In genomic region chr2:232568161-232568560, GRCh38 we compare ENCODE assay signal across 10 cellular contexts. TPM values are rescaled to one million over a fixed set of nuclear protein-coding genes. Genes with fewer than 3 reads are reported as not detected.
DNase-seq lines count a peak whose midpoint lies in the region; ATAC-seq, FAIRE-seq and TF ChIP-seq lines count a peak whose summit lies in the region.
"Had no signal": no experiment of that assay in that cellular context is flagged by ENCODE, and none has a peak within 500 bp of the region (broad histone marks: within the 10 kb centered on the region; RNA-seq: fewer than 3 reads in every experiment).

No MANE protein-coding gene starts in this region.

- TF ChIP-seq POLR2A in GM12891 (IDR thresholded peaks at IDR 0.05; ENCODE audit: low read depth, low read length) = no peak

- H3K4me1 ChIP-seq in PC-3 (ENCODE audit: insufficient read depth, low read length) (peaks cover 16% of the 10 kb centered on the region), psoas muscle (peaks cover 45% of the 10 kb centered on the region)
- H3K4me1 ChIP-seq: Peyer's patch had no signal

- no peak overlapping the region for H3K4me3 ChIP-seq in PC-3 (ENCODE audit: low read length)
- H3K4me3 ChIP-seq in psoas muscle = no peak overlapping the region
- H3K4me3 ChIP-seq: Peyer's patch had no signal

- no TSS peak for BruUV-seq in PC-3 (replicated peaks; lab: Mats Ljungman, UMichigan)

- peaks cover 49% of the 10 kb centered on the region for H3K36me3 ChIP-seq in PC-3 (ENCODE audit: low read depth, low read length)
- H3K36me3 ChIP-seq in psoas muscle (ENCODE audit: insufficient read depth in 1 of 2, low read depth in 1 of 2) = peaks cover 31 to 88% of the 10 kb centered on the region in 2 donors

- H3K9me3 ChIP-seq in PC-3 (ENCODE audit: low read length) (no peaks in the 10 kb centered on the region), psoas muscle (no peaks in the 10 kb centered on the region)
- H3K9me3 ChIP-seq: Peyer's patch had no signal

- H3K9me2 ChIP-seq in PC-3 (replicated peaks; ENCODE audit: low read length) = no peaks in the 10 kb centered on the region

- POLR2A ChIA-PET in PC-3 (lab: Charles Lee; ENCODE audit: unreplicated experiment) = interaction anchor here (0.7 to 0.9 kb wide), 2 partner anchors 18 to 25 kb away, joined by 3 to 7 read pairs; partner anchors contain the start of genes EIF4E2 and TIGD1

- peak overlapping the region; percentile 46 for H3K4me2 ChIP-seq in PC-3 (ENCODE audit: low read length)

- DNase-seq in GM12891 (ENCODE audit: insufficient read length, low spot score) (no peak), PC-3 (peak; percentile 83), epithelial cell of prostate (ENCODE audit: low read depth, low spot score) (no peak), psoas muscle (peak in 1 of 2 donors; percentile 57), DMS79 (lab: John Stamatoyannopoulos, UW) (no peak), NK-92 (lab: John Stamatoyannopoulos, UW; ENCODE audit: unreplicated experiment) (no peak), cortex of kidney (lab: John Stamatoyannopoulos, UW) (no peak)
- DNase-seq in activated CD4-positive, alpha-beta T cell treated with anti-CD3 and anti-CD28 coated beads for 48 hours = no peak
- DNase-seq: NCI-H1417, Peyer's patch had no signal

- peak overlapping the region; percentile 61 for H3K9ac ChIP-seq in PC-3 (ENCODE audit: low read length)

- H3K27me3 ChIP-seq in PC-3 (ENCODE audit: low read length) (no peaks in the 10 kb centered on the region), psoas muscle (ENCODE audit: insufficient read depth in 3 of 3, low read length in 2 of 3) (no peaks in the 10 kb centered on the region)
- H3K27me3 ChIP-seq: Peyer's patch had no signal

- peak; percentile 16 for FAIRE-seq in GM12891 (lab: Jason Lieb, UNC)

- peak; percentile 99 for ATAC-seq in PC-3
- ATAC-seq in psoas muscle = peak; percentile 64 to 80 (median 76)

- CTCF ChIA-PET in PC-3 (lab: Charles Lee) = interaction anchor here (0.7 kb wide), 1 partner anchor 39 kb away, joined by 3 read pairs; no protein-coding TSS in a partner anchor

- intact Hi-C loops in PC-3 (cut with micrococcal nuclease) (loop anchor here (1.0 to 2.0 kb wide), 2 partner anchors 21 to 25 kb away; no protein-coding TSS in a partner anchor), psoas muscle (cut with DNase I) (loop anchor here in 1 of 2 donors (2.0 kb wide), 1 partner anchor 41 kb away; the partner anchor contains the start of gene CHRND)

- TF ChIP-seq CTCF in PC-3 (conservative IDR thresholded peaks at IDR 0.05; ENCODE audit: low read depth, low read length) (no peak), psoas muscle (IDR thresholded peaks at IDR 0.05) (no peak)

- no peaks in the 10 kb centered on the region for H3F3A ChIP-seq in PC-3 (ENCODE audit: low read length, unreplicated experiment)

- no peak overlapping the region for H2AFZ ChIP-seq in PC-3 (ENCODE audit: low read length)

- H3K27ac ChIP-seq in PC-3 (ENCODE audit: low read length) (peak overlapping the region; percentile 87), epithelial cell of prostate (peak overlapping the region; percentile 50), psoas muscle (peak overlapping the region; percentile 92)
- H3K27ac ChIP-seq: Peyer's patch had no signal

- no peaks in the 10 kb centered on the region for H4K20me1 ChIP-seq in PC-3 (ENCODE audit: low read length)

- no peaks in the 10 kb centered on the region for H3K79me2 ChIP-seq in PC-3 (ENCODE audit: low read length)

- WGBS in psoas muscle, 3 donors = 45 to 77% (median 51%) methylated on average over 5 of the region's 5 CpGs

TF ChIP-seq in GM12891, 5 proteins besides CTCF, POLR2A, EP300 and RAD21:
- TF ChIP-seq SPI1 (IDR thresholded peaks at IDR 0.05; ENCODE audit: low read depth, low read length) = no peak
- no peak for TF ChIP-seq TAF1 (IDR thresholded peaks at IDR 0.05; ENCODE audit: low read depth, low read length)
- no peak for TF ChIP-seq POU2F2 (IDR thresholded peaks at IDR 0.05; ENCODE audit: low read depth, low read length)
- TF ChIP-seq POLR2AphosphoS5 (IDR thresholded peaks at IDR 0.05; ENCODE audit: low read depth, low read length) = no peak
- no peak for TF ChIP-seq PAX5 (IDR thresholded peaks at IDR 0.05; ENCODE audit: insufficient read depth, low read length, severe bottlenecking)

RNA-seq across cellular contexts. Expression of gene EIF4E2, which starts 17.7 kb away (rescaled TPM):
- polyA plus RNA-seq in GM12891 (2012; ENCODE audit: low read depth, missing spikeins) = 70.1 TPM
- total RNA-seq in PC-3 (2014; rRNA removed) (53.9 and 55.1 TPM in 2 replicates), psoas muscle (100 to 1,000 TPM in 1 of 4 donors, 10 to 100 TPM in 3; 76.1 to 136 (median 88.4) TPM)
- 10 to 100 TPM; 39.6 to 85.2 (median 67.4) TPM for polyA plus RNA-seq in psoas muscle

RNA-seq across cellular contexts. Expression of gene TIGD1, which starts 17.8 kb away (rescaled TPM):
- polyA plus RNA-seq in GM12891 (2012; ENCODE audit: low read depth, missing spikeins) = 1.5 TPM
- 5.9 and 6.3 TPM in 2 replicates for total RNA-seq in PC-3 (2014; rRNA removed)
- total RNA-seq in psoas muscle = 1 to 10 TPM; 2.3 to 4.9 (median 3.7) TPM
- polyA plus RNA-seq in psoas muscle = 1 to 10 TPM; 2.6 to 6.8 (median 6.4) TPM

RNA-seq across cellular contexts. Expression of gene CHRNG, which starts 28.7 kb away (rescaled TPM):
- polyA plus RNA-seq in GM12891 (2012; ENCODE audit: low read depth, missing spikeins) = not detected
- total RNA-seq in PC-3 (2014; rRNA removed) (not detected in 2 replicates), psoas muscle (10 to 100 TPM in 2 of 4 donors, 1 to 10 TPM in 2; 2.9 to 94.1 (median 17.2) TPM)
- polyA plus RNA-seq in psoas muscle = 1 to 10 TPM in 2 of 3 donors, under 1 TPM in 1; 0.68 to 7.3 (median 1.5) TPM
- total RNA-seq: Peyer's patch had no signal

RNA-seq across cellular contexts. Expression of gene CHRND, which starts 42.2 kb away (rescaled TPM):
- polyA plus RNA-seq in GM12891 (2012; ENCODE audit: low read depth, missing spikeins) = not detected
- total RNA-seq in PC-3 (2014; rRNA removed) (not detected in 2 replicates), psoas muscle (100 to 1,000 TPM in 2 of 4 donors, 10 to 100 TPM in 2; 58.8 to 300 (median 97.7) TPM)
- polyA plus RNA-seq in psoas muscle = 10 to 100 TPM in 2 of 3 donors, 1 to 10 TPM in 1; 6.5 to 13.5 (median 12.5) TPM
- total RNA-seq: Peyer's patch had no signal

RNA-seq across cellular contexts. Expression of gene PRSS56, which starts 48.0 kb away (rescaled TPM):
- not detected for polyA plus RNA-seq in GM12891 (2012; ENCODE audit: low read depth, missing spikeins)
- total RNA-seq in PC-3 (2014; rRNA removed) (not detected in 2 replicates), psoas muscle (1 to 10 TPM; 2.0 to 5.0 (median 2.9) TPM)
- polyA plus RNA-seq in psoas muscle = 1 to 10 TPM in 2 of 3 donors, under 1 TPM in 1; 0.82 to 3.2 (median 1.8) TPM
- total RNA-seq: Peyer's patch had no signal
